ENCODE assay signal across 14 cellular contexts in the genomic region with DNA sequence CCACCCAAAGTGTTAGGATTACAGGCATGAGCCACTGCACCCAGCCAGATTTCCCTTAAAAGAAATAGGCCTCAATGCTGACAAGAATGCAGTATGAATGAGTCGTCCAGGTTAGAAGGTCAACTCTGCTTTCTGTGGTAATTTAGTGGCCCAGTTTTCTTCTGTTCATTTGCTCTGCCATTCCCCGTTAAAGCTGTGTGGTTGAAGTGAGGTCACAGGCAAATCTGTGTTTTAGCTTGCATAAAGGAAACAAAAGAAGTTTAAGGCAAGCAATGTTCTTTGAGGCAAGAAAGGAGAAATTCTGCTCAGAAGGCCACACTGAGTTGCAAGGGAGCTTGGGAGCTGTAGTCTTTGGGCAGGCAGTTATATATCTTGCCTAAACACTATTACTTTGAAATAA.
DNase-seq lines count a peak whose midpoint lies in the region; ATAC-seq and TF ChIP-seq lines count a peak whose summit lies in the region.
"Had no signal": no experiment of that assay in that cellular context is flagged by ENCODE, and none has a peak within 500 bp of the region (broad histone marks: within the 10 kb centered on the region; RNA-seq: fewer than 3 reads in every experiment).

No MANE protein-coding gene starts in this region.

- H3K9ac ChIP-seq in KMS-11, result no peak overlapping the region

- H3K36me3 ChIP-seq in BJ (ENCODE audit: control insufficient read depth, insufficient read depth, low read length), result no peaks in the 10 kb centered on the region
- no peaks in the 10 kb centered on the region for H3K36me3 ChIP-seq in KMS-11 (ENCODE audit: insufficient read depth)
- H3K36me3 ChIP-seq in effector memory CD4-positive, alpha-beta T cell (ENCODE audit: control insufficient read depth, insufficient read depth, low read length), result no peaks in the 10 kb centered on the region
- H3K36me3 ChIP-seq in ascending aorta, result no peaks in the 10 kb centered on the region

- H3K36me3 Mint-ChIP-seq in glutamatergic neuron (ENCODE audit: unreplicated experiment), result no peaks in the 10 kb centered on the region
- H3K36me3 Mint-ChIP-seq in natural killer cell treated with Interleukin-12 subunit alpha and Interleukin-12 subunit beta and Interleukin-15 and Interleukin-18, amount 100 ng/mL, for 72 hours, result no peaks in the 10 kb centered on the region

- TF ChIP-seq CTCF in BJ (IDR thresholded peaks at IDR 0.05; ENCODE audit: insufficient read depth, low read depth, low read length) (no peak), KMS-11 (conservative IDR thresholded peaks at IDR 0.05; ENCODE audit: low read depth, low read length) (no peak), glutamatergic neuron (IDR thresholded peaks at IDR 0.05; ENCODE audit: partially characterized antibody, unreplicated experiment) (no peak), ascending aorta (IDR thresholded peaks at IDR 0.05) (no peak)

- peak overlapping the region; percentile 69 for H3K27ac Mint-ChIP-seq in glutamatergic neuron (ENCODE audit: unreplicated experiment)
- H3K27ac Mint-ChIP-seq in natural killer cell treated with Interleukin-12 subunit alpha and Interleukin-12 subunit beta and Interleukin-15 and Interleukin-18, amount 100 ng/mL, for 72 hours, result no peak overlapping the region

- POLR2A ChIA-PET in BJ (lab: Charles Lee), result no interaction called here

- CTCF ChIA-PET in BJ (lab: Yijun Ruan, JAX), result interaction anchor here (0.6 to 1.7 kb wide), 2 partner anchors 49 to 254 kb away, joined by 3 read pairs; no protein-coding TSS in a partner anchor

- no peaks in the 10 kb centered on the region for H3K79me2 ChIP-seq in KMS-11 (ENCODE audit: insufficient read depth, low read depth)
- H3K79me2 ChIP-seq: hepatocyte had no signal

- ATAC-seq in GM19463 (IDR thresholded peaks at IDR 0.05; ENCODE audit: unreplicated experiment) (peak; percentile 49), HG03135 (IDR thresholded peaks at IDR 0.05; ENCODE audit: unreplicated experiment) (no peak)
- ATAC-seq in natural killer cell treated with Interleukin-12 subunit alpha and Interleukin-12 subunit beta and Interleukin-15 and Interleukin-18, amount 100 ng/mL, for 72 hours, result no peak
- ATAC-seq: psoas muscle had no signal

- no peaks in the 10 kb centered on the region for H3K9me3 ChIP-seq in effector memory CD4-positive, alpha-beta T cell (ENCODE audit: control insufficient read depth, low read length)
- H3K9me3 ChIP-seq in ascending aorta, result no peaks in the 10 kb centered on the region
- H3K9me3 ChIP-seq: psoas muscle had no signal

- H3K9me3 Mint-ChIP-seq in glutamatergic neuron (ENCODE audit: unreplicated experiment), result peaks cover 7% of the 10 kb centered on the region
- H3K9me3 Mint-ChIP-seq in natural killer cell treated with Interleukin-12 subunit alpha and Interleukin-12 subunit beta and Interleukin-15 and Interleukin-18, amount 100 ng/mL, for 72 hours, result no peaks in the 10 kb centered on the region

- peaks cover 21% of the 10 kb centered on the region for H3K4me1 Mint-ChIP-seq in glutamatergic neuron (ENCODE audit: low read depth, unreplicated experiment)
- peaks cover 5 to 8% of the 10 kb centered on the region in 2 donors for H3K4me1 Mint-ChIP-seq in natural killer cell treated with Interleukin-12 subunit alpha and Interleukin-12 subunit beta and Interleukin-15 and Interleukin-18, amount 100 ng/mL, for 72 hours (ENCODE audit: low read depth in 2 of 2)

- no peak overlapping the region for H3K4me3 ChIP-seq in BJ (ENCODE audit: low read depth, low read length)
- H3K4me3 ChIP-seq in KMS-11 (IDR thresholded peaks at IDR 0.05; ENCODE audit: insufficient read depth, low read depth, low read length), result no peak overlapping the region
- no peak overlapping the region for H3K4me3 ChIP-seq in effector memory CD4-positive, alpha-beta T cell (ENCODE audit: insufficient read depth, low read depth, low read length, poor library complexity, severe bottlenecking)
- no peak overlapping the region for H3K4me3 ChIP-seq in ascending aorta
- H3K4me3 ChIP-seq: hepatocyte, psoas muscle had no signal

- DNase-seq in BJ (ENCODE audit: low read depth) (peak; percentile 38), glutamatergic neuron (no peak), ascending aorta (ENCODE audit: low spot score in 2 of 2) (no peak)
- no peak for DNase-seq in effector memory CD4-positive, alpha-beta T cell
- no peak for DNase-seq in natural killer cell treated with Interleukin-12 subunit alpha and Interleukin-12 subunit beta and Interleukin-15 and Interleukin-18, amount 100 ng/mL, for 72 hours (ENCODE audit: low spot score)
- DNase-seq: activated gamma-delta T cell, COR-L47, NCI-H1092 treated with DMSO at 0.1 percent for 48 hours, psoas muscle had no signal

- H3K27me3 ChIP-seq in BJ (ENCODE audit: control insufficient read depth, insufficient read depth, low read length) (no peaks in the 10 kb centered on the region), KMS-11 (ENCODE audit: insufficient read depth, low read depth) (no peaks in the 10 kb centered on the region), ascending aorta (no peaks in the 10 kb centered on the region)
- no peaks in the 10 kb centered on the region for H3K27me3 ChIP-seq in effector memory CD4-positive, alpha-beta T cell (replicated peaks; ENCODE audit: control insufficient read depth, insufficient read depth, low read length, poor library complexity, severe bottlenecking)
- H3K27me3 ChIP-seq: hepatocyte had no signal

- H3K27ac ChIP-seq in KMS-11, result peak overlapping the region; percentile 37
- no peak overlapping the region for H3K27ac ChIP-seq in effector memory CD4-positive, alpha-beta T cell (ENCODE audit: insufficient read depth, low read length, poor library complexity, severe bottlenecking)
- no peak overlapping the region for H3K27ac ChIP-seq in ascending aorta
- H3K27ac ChIP-seq: hepatocyte, psoas muscle had no signal

- intact Hi-C loops in ascending aorta (cut with DNase I), result no loop called here

- H3K27me3 Mint-ChIP-seq in glutamatergic neuron (ENCODE audit: unreplicated experiment), result peaks cover 5% of the 10 kb centered on the region
- H3K27me3 Mint-ChIP-seq in natural killer cell treated with Interleukin-12 subunit alpha and Interleukin-12 subunit beta and Interleukin-15 and Interleukin-18, amount 100 ng/mL, for 72 hours, result peaks cover 13 to 23% of the 10 kb centered on the region in 2 donors

- no peaks in the 10 kb centered on the region for H4K20me1 ChIP-seq in KMS-11 (ENCODE audit: insufficient read depth)

- H2AFZ ChIP-seq in KMS-11 (ENCODE audit: low read depth), result peak overlapping the region; percentile 62; the same call in 1 of the 2 replicates
- H2AFZ ChIP-seq: hepatocyte had no signal

- H3K4me1 ChIP-seq in KMS-11 (ENCODE audit: low read depth, poor library complexity, severe bottlenecking), result peaks cover 16% of the 10 kb centered on the region
- no peaks in the 10 kb centered on the region for H3K4me1 ChIP-seq in effector memory CD4-positive, alpha-beta T cell (ENCODE audit: control insufficient read depth, insufficient read depth, low read length, poor library complexity, severe bottlenecking)
- H3K4me1 ChIP-seq in ascending aorta, result peaks cover 0 to 6% of the 10 kb centered on the region in 2 donors
- H3K4me1 ChIP-seq: psoas muscle had no signal

- no peak overlapping the region for H3K4me3 Mint-ChIP-seq in glutamatergic neuron (ENCODE audit: unreplicated experiment)
- H3K4me3 Mint-ChIP-seq in natural killer cell treated with Interleukin-12 subunit alpha and Interleukin-12 subunit beta and Interleukin-15 and Interleukin-18, amount 100 ng/mL, for 72 hours, result no peak overlapping the region
- H3K4me3 Mint-ChIP-seq: stimulated activated naive CD8-positive, alpha-beta T cell treated with anti-CD3 and anti-CD28 coated beads, Interleukin-15, Interleukin-2, amounts not matched to agents 100 ng/mL and 50 ng/mL, for 24 hours had no signal

- 0 out of 2 replicates have a peak overlapping the region, but pooled peaks have one; percentile 8 for H3K4me2 ChIP-seq in KMS-11
- H3K4me2 ChIP-seq: hepatocyte had no signal
